22 cellular contexts compared by ENCODE assay signal in genomic region chr2:33141476-33141875, GRCh38.
"Had no signal": no experiment of that assay in that cellular context is flagged by ENCODE, and none has a peak within 500 bp of the region (broad histone marks: within the 10 kb centered on the region; RNA-seq: fewer than 3 reads in every experiment).

No MANE protein-coding gene starts in this region.

- H3K36me3 Mint-ChIP-seq: activated naive CD8-positive, alpha-beta T cell; naive B cell; neural progenitor cell; WTC11 had no signal

- H3K9me3 Mint-ChIP-seq: activated T-cell treated with anti-CD3 and anti-CD28 coated beads, Interleukin-2, amount 50 U/mL, for 24 hours; activated T-helper 17 cell treated with anti-CD3 and anti-CD28 coated beads, Interleukin-2, amount 50 U/mL, for 72 hours; neural progenitor cell; WTC11 had no signal

- H3K27ac ChIP-seq: adrenal gland, lower lobe of right lung, neural progenitor cell, spleen had no signal

- DNase-seq: activated CD8-positive, alpha-beta memory T cell treated with anti-CD3 and anti-CD28 coated beads for 24 hours; activated CD8-positive, alpha-beta memory T cell treated with anti-CD3 and anti-CD28 coated beads, Interleukin-2, amount 50 U/mL, for 4 hours; activated naive CD4-positive, alpha-beta T cell; activated T-cell treated with anti-CD3 and anti-CD28 coated beads, Interleukin-2, amount 50 U/mL, for 24 hours; adrenal gland; dermis blood vessel endothelial cell; effector CD8-positive, alpha-beta T cell; foreskin melanocyte; glutamatergic neuron; islet precursor cell; left colon; lower lobe of right lung; naive B cell; posterior cingulate gyrus; spleen; stimulated activated CD4-positive, alpha-beta T cell treated with anti-CD3 and anti-CD28 coated beads, Interleukin-4, amount 100 ng/mL, for 1 hour; stimulated activated naive CD4-positive, alpha-beta T cell; T-helper 9 cell had no signal

- H3K9me3 ChIP-seq: adrenal gland, lower lobe of right lung, spleen had no signal

- H3K4me1 ChIP-seq: adrenal gland, lower lobe of right lung, neural progenitor cell had no signal

- H3K4me1 Mint-ChIP-seq: activated T-helper 17 cell treated with anti-CD3 and anti-CD28 coated beads, Interleukin-2, amount 50 U/mL, for 72 hours; naive B cell; neural progenitor cell had no signal

- H3K4me3 Mint-ChIP-seq: activated naive CD8-positive, alpha-beta T cell; activated T-cell treated with anti-CD3 and anti-CD28 coated beads, Interleukin-2, amount 50 U/mL, for 24 hours; activated T-helper 17 cell treated with anti-CD3 and anti-CD28 coated beads, Interleukin-2, amount 50 U/mL, for 72 hours; naive B cell; neural progenitor cell; WTC11 had no signal

- H3K36me3 ChIP-seq: adrenal gland, lower lobe of right lung, neural progenitor cell, spleen had no signal

- H3K27ac Mint-ChIP-seq: activated naive CD8-positive, alpha-beta T cell; activated T-cell treated with anti-CD3 and anti-CD28 coated beads, Interleukin-2, amount 50 U/mL, for 24 hours; activated T-helper 17 cell treated with anti-CD3 and anti-CD28 coated beads, Interleukin-2, amount 50 U/mL, for 72 hours; neural progenitor cell; WTC11 had no signal

- ATAC-seq: activated T-helper 17 cell treated with anti-CD3 and anti-CD28 coated beads, Interleukin-2, amount 50 U/mL, for 72 hours; left colon; lower lobe of right lung; WTC11 had no signal

- H3K27me3 ChIP-seq: adrenal gland, neural progenitor cell, spleen had no signal

- H3K4me3 ChIP-seq: adrenal gland, lower lobe of right lung, neural progenitor cell, spleen had no signal
